In the genomic region with DNA sequence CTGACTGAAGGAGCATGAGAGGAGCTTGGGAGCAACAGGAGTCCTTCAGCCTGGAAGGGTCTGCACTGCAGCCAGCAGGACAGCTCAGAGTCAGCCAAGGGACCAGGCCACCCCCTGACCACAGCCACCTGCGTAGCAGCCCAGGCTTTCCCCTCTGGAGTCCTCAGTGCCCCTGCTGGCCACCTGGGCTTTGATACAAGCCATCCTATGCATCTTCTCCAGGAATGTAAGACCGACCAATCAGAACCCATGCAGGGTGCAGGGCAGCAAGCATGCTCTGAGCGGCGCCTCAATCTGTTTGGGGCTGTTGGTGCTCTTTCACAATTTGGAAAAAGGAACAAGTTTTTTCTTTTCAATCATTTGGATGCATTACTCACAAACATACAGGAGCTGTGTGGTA, we compare ENCODE assay signal across 1 cellular context.
TF ChIP-seq lines count a peak whose summit lies in the region.

No MANE protein-coding gene starts in this region.

TF ChIP-seq in HepG2, 621 proteins besides CTCF, POLR2A, EP300 and RAD21:
- TF ChIP-seq, protein P1, sequence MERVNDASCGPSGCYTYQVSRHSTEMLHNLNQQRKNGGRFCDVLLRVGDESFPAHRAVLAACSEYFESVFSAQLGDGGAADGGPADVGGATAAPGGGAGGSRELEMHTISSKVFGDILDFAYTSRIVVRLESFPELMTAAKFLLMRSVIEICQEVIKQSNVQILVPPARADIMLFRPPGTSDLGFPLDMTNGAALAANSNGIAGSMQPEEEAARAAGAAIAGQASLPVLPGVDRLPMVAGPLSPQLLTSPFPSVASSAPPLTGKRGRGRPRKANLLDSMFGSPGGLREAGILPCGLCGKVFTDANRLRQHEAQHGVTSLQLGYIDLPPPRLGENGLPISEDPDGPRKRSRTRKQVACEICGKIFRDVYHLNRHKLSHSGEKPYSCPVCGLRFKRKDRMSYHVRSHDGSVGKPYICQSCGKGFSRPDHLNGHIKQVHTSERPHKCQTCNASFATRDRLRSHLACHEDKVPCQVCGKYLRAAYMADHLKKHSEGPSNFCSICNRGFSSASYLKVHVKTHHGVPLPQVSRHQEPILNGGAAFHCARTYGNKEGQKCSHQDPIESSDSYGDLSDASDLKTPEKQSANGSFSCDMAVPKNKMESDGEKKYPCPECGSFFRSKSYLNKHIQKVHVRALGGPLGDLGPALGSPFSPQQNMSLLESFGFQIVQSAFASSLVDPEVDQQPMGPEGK (CRISPR knock-in tag; IDR thresholded peaks at IDR 0.05): no peak
